Comparison of ENCODE assay signal across 8 cellular contexts in the genomic region with DNA sequence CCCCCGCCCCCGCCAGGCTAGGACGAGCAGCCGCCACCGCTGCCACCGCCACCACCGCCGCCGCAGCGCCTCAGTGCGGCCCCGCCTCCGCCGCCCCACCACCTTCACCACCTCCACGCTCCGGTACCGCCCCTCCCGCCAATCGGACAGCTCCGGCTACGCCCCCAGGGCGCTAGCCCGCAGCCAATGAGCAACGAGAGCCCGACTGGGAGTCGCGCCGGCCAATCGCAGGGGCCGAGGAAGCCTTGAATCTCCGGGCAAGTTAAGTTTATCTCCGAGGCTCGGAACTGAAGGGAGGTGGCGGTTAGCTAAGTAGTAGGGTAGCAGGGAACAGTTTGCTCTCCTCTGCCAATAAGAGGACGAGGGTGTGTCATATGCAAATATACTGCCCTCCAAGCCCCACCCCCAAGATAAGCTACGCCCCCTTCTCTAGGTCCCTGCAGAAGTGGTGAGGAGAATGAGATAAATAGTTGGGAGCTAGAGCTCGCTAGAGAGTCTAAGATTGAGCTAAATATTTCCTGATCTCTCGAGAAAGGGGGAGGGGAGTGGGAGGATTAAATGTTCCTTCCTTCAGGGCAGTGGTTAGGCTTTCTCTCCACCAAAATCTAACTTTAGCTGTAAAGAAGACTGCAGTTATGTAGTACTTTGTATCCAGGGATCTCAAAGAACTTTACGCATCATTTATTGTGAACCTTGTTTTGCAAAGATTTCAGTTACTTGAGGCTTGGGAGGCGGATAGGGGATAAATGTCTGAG. TPM values are rescaled to one million over a fixed set of nuclear protein-coding genes. Genes with fewer than 3 reads are reported as not detected.
DNase-seq lines count a peak whose midpoint lies in the region; ATAC-seq lines count a peak whose summit lies in the region.

A gene with protein sequence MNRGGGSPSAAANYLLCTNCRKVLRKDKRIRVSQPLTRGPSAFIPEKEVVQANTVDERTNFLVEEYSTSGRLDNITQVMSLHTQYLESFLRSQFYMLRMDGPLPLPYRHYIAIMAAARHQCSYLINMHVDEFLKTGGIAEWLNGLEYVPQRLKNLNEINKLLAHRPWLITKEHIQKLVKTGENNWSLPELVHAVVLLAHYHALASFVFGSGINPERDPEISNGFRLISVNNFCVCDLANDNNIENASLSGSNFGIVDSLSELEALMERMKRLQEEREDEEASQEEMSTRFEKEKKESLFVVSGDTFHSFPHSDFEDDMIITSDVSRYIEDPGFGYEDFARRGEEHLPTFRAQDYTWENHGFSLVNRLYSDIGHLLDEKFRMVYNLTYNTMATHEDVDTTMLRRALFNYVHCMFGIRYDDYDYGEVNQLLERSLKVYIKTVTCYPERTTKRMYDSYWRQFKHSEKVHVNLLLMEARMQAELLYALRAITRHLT (minus strand): TSS at position 77 of the 755 bp plus-strand sequence. CDS start 342 bp downstream, outside the sequence.

- DNase-seq in C1 segment of cervical spinal cord (lab: John Stamatoyannopoulos, UW): peak; percentile 90 to 100 (median 97)
- DNase-seq in NCI-H748 (lab: John Stamatoyannopoulos, UW; ENCODE audit: unreplicated experiment): peak; percentile 98
- DNase-seq in activated CD4-positive, alpha-beta T cell treated with anti-CD3 and anti-CD28 coated beads, Interleukin-2, amount 50 U/mL, for 24 hours (ENCODE audit: low read depth in 1 of 2, low spot score in 1 of 2): peak; percentile 89 to 97
- DNase-seq in dedifferentiated amniotic fluid mesenchymal stem cell (ENCODE audit: extremely low spot score): peak; percentile 100
- DNase-seq in left lobe of liver (ENCODE audit: low spot score): peak; percentile 99
- DNase-seq in stimulated activated CD4-positive, alpha-beta T cell treated with anti-CD3 and anti-CD28 coated beads, Interleukin-2, amount 100 ng/mL, for 24 hours: peak; percentile 97

- peak; percentile 89 for ATAC-seq in GM19372 (IDR thresholded peaks at IDR 0.05; ENCODE audit: low read depth, unreplicated experiment)
- ATAC-seq in HG03521 (IDR thresholded peaks at IDR 0.05; ENCODE audit: unreplicated experiment): peak; percentile 97
- peak; percentile 92 for ATAC-seq in left lobe of liver

RNA-seq across cellular contexts. Expression of the gene that starts here (rescaled TPM):
- 7.0 TPM for total RNA-seq in left lobe of liver

Comparison
In these comparisons a context has a peak if more than half of its experiments do, and no peak if none do; other contexts are left out.
1. Peak in every context shown above with its lines: DNase-seq and ATAC-seq.